ENCODE assay signal across 20 cellular contexts in genomic region chr18:74861154-74861553, GRCh38.
A peak's percentile ranks its signal among the peaks of the same experiment; 100 is the strongest.
DNase-seq lines count a peak whose midpoint lies in the region; ATAC-seq, FAIRE-seq and TF ChIP-seq lines count a peak whose summit lies in the region.
"Had no signal": no experiment of that assay in that cellular context is flagged by ENCODE, and none has a peak within 500 bp of the region (broad histone marks: within the 10 kb centered on the region; RNA-seq: fewer than 3 reads in every experiment).

No MANE protein-coding gene starts in this region.

- dilution Hi-C loops in endothelial cell of umbilical vein (cut with MboI; ENCODE audit: extremely low pct_ligation_motif_present, low sequenced_read_pairs), result no loop called here

- no peak overlapping the region for H2BK15ac ChIP-seq in mesenchymal stem cell (ENCODE audit: low read depth, poor library complexity, severe bottlenecking)

- no peaks in the 10 kb centered on the region for H3K9me1 ChIP-seq in endothelial cell of umbilical vein (replicated peaks; ENCODE audit: control insufficient read depth, extremely low read depth, insufficient read depth, low read length)

- H2AK5ac ChIP-seq in mesenchymal stem cell (ENCODE audit: low read length, severe bottlenecking), result no peak overlapping the region

- no peak overlapping the region for H3K18ac ChIP-seq in mesenchymal stem cell (ENCODE audit: low read depth in 1 of 2, low read length in 2 of 2)

- DNase-seq in AG08396 (ENCODE audit: low spot score) (peak; percentile 18), NCI-H226 (peak; percentile 32), endothelial cell of umbilical vein (ENCODE audit: low read depth, low spot score) (peak; percentile 6), mesenchymal stem cell (peak; percentile 68), foreskin fibroblast (no peak), NOMO-1 treated with DMSO at 0.1 percent for 48 hours (lab: John Stamatoyannopoulos, UW; ENCODE audit: unreplicated experiment) (no peak), UCSD-AML1 (lab: John Stamatoyannopoulos, UW; ENCODE audit: unreplicated experiment) (no peak)
- DNase-seq: ACHN; activated CD4-positive, alpha-beta T cell treated with anti-CD3 and anti-CD28 coated beads for 4 hours; activated naive CD4-positive, alpha-beta T cell; body of pancreas; dorsolateral prefrontal cortex; HCEC 1CT; NCI-H146; retina; SJCRH30; stimulated activated CD4-positive, alpha-beta T cell treated with anti-CD3 and anti-CD28 coated beads, Interleukin-2, amount 100 ng/mL, for 24 hours had no signal

- no peak overlapping the region for H2BK5ac ChIP-seq in mesenchymal stem cell (ENCODE audit: low read depth, low read length, poor library complexity, severe bottlenecking)

- no peak for ATAC-seq in GM21825 (IDR thresholded peaks at IDR 0.05; ENCODE audit: unreplicated experiment)
- ATAC-seq: body of pancreas had no signal

- no peak overlapping the region for H3K9ac ChIP-seq in endothelial cell of umbilical vein (replicated peaks; ENCODE audit: extremely low read depth, insufficient read depth, low read length)
- no peak overlapping the region for H3K9ac ChIP-seq in mesenchymal stem cell (ENCODE audit: low read length)

- no peaks in the 10 kb centered on the region for H3K27me3 ChIP-seq in endothelial cell of umbilical vein (ENCODE audit: control insufficient read depth in 2 of 2, insufficient read depth in 2 of 2, low read length in 2 of 2)
- H3K27me3 ChIP-seq in mesenchymal stem cell (ENCODE audit: control insufficient read depth in 1 of 2, insufficient read depth in 1 of 2, low read length in 2 of 2), result no peaks in the 10 kb centered on the region
- H3K27me3 ChIP-seq: body of pancreas, dorsolateral prefrontal cortex, SJCRH30, vagina had no signal

- no peaks in the 10 kb centered on the region for H3K4me1 ChIP-seq in endothelial cell of umbilical vein (ENCODE audit: control insufficient read depth, extremely low read depth, insufficient read depth, low read length)
- H3K4me1 ChIP-seq in mesenchymal stem cell (ENCODE audit: control insufficient read depth, insufficient read depth, low read depth, low read length), result no peaks in the 10 kb centered on the region
- H3K4me1 ChIP-seq: body of pancreas, SJCRH30, vagina had no signal

- H3K23ac ChIP-seq in mesenchymal stem cell (ENCODE audit: low read length in 2 of 2), result no peak overlapping the region

- H2AFZ ChIP-seq in endothelial cell of umbilical vein (ENCODE audit: low read depth, low read length) (no peak overlapping the region), mesenchymal stem cell (ENCODE audit: low read depth, low read length) (no peak overlapping the region)

- H3K4me2 ChIP-seq in endothelial cell of umbilical vein (ENCODE audit: insufficient read depth, low read length) (no peak overlapping the region), mesenchymal stem cell (ENCODE audit: low read length, poor library complexity, severe bottlenecking) (no peak overlapping the region)

- no peak for FAIRE-seq in endothelial cell of umbilical vein (lab: Jason Lieb, UNC)
- FAIRE-seq: keratinocyte had no signal

- H4K8ac ChIP-seq in mesenchymal stem cell (ENCODE audit: low read length), result no peak overlapping the region

- POLR2A ChIA-PET in endothelial cell of umbilical vein (lab: Charles Lee), result no interaction called here

- intact Hi-C loops in endothelial cell of umbilical vein (cut with micrococcal nuclease), result loop anchor here (10.0 kb wide), 1 partner anchor 206 kb away; no protein-coding TSS in a partner anchor

- no peaks in the 10 kb centered on the region for H3K79me2 ChIP-seq in endothelial cell of umbilical vein (ENCODE audit: control insufficient read depth, insufficient read depth, low read length)

- H4K91ac ChIP-seq in mesenchymal stem cell (ENCODE audit: low read length), result no peak overlapping the region

- 36% methylated on average over 2 of the region's 4 CpGs for WGBS in mesenchymal stem cell

- no peak overlapping the region for H3K14ac ChIP-seq in mesenchymal stem cell (ENCODE audit: low read length in 2 of 2)

- no peak overlapping the region for H3K4me3 ChIP-seq in endothelial cell of umbilical vein (replicated peaks in 1 of 3; ENCODE audit: insufficient read depth in 1 of 3, low read depth in 1 of 3, low read length in 3 of 3)
- no peak overlapping the region for H3K4me3 ChIP-seq in mesenchymal stem cell (ENCODE audit: insufficient read depth in 1 of 2, low read depth in 1 of 2, low read length in 2 of 2)
- no peak overlapping the region for H3K4me3 ChIP-seq in foreskin fibroblast (ENCODE audit: low read depth in 1 of 2, low read length in 2 of 2)
- H3K4me3 ChIP-seq: body of pancreas, dorsolateral prefrontal cortex, SJCRH30, vagina had no signal

- no peaks in the 10 kb centered on the region for H4K20me1 ChIP-seq in endothelial cell of umbilical vein (replicated peaks; ENCODE audit: control insufficient read depth, extremely low read depth, insufficient read depth, low read length)

- peaks cover 2% of the 10 kb centered on the region for H3K79me1 ChIP-seq in mesenchymal stem cell (replicated peaks; ENCODE audit: low read length, poor library complexity, severe bottlenecking)

- TF ChIP-seq CTCF in endothelial cell of umbilical vein (IDR thresholded peaks at IDR 0.05; ENCODE audit: extremely low read depth in 1 of 2, insufficient read depth in 1 of 2, low read depth in 1 of 2, low read length in 2 of 2), result no peak
- TF ChIP-seq CTCF in foreskin fibroblast (IDR thresholded peaks at IDR 0.05; ENCODE audit: low read depth, low read length), result no peak

- no peak for TF ChIP-seq POLR2A in endothelial cell of umbilical vein (IDR thresholded peaks at IDR 0.05; ENCODE audit: low read depth, low read length)

- H3K4ac ChIP-seq in mesenchymal stem cell (ENCODE audit: low read depth in 1 of 2, low read length in 2 of 2), result no peak overlapping the region

- H2BK120ac ChIP-seq in mesenchymal stem cell (ENCODE audit: low read depth, low read length), result no peak overlapping the region

- CTCF ChIA-PET in endothelial cell of umbilical vein (lab: Charles Lee), result interaction anchor here (0.9 to 2.1 kb wide), 3 partner anchors 11 to 102 kb away, joined by 4 to 5 read pairs (median 5); no protein-coding TSS in a partner anchor

- BruUV-seq in endothelial cell of umbilical vein (replicated peaks; lab: Mats Ljungman, UMichigan), result no TSS peak

- H3K9me3 ChIP-seq in endothelial cell of umbilical vein (replicated peaks; ENCODE audit: control insufficient read depth, insufficient read depth, low read length) (no peaks in the 10 kb centered on the region), mesenchymal stem cell (ENCODE audit: control insufficient read depth, low read length) (no peaks in the 10 kb centered on the region)
- H3K9me3 ChIP-seq: body of pancreas, SJCRH30, vagina had no signal

- no peak overlapping the region for H3K27ac ChIP-seq in endothelial cell of umbilical vein (ENCODE audit: insufficient read depth, low read depth, low read length)
- H3K27ac ChIP-seq in mesenchymal stem cell (ENCODE audit: low read length, poor library complexity, severe bottlenecking), result no peak overlapping the region
- H3K27ac ChIP-seq: body of pancreas, dorsolateral prefrontal cortex, SJCRH30, vagina had no signal

- no peak overlapping the region for H2BK12ac ChIP-seq in mesenchymal stem cell (ENCODE audit: low read length in 2 of 2)

- no peaks in the 10 kb centered on the region for H3K36me3 ChIP-seq in endothelial cell of umbilical vein (ENCODE audit: control insufficient read depth in 2 of 2, extremely low read depth in 1 of 2, insufficient read depth in 2 of 2, low read length in 2 of 2)
- no peaks in the 10 kb centered on the region for H3K36me3 ChIP-seq in mesenchymal stem cell (ENCODE audit: control insufficient read depth in 1 of 2, insufficient read depth in 2 of 2, low read depth in 1 of 2, low read length in 2 of 2)
- H3K36me3 ChIP-seq: SJCRH30, vagina had no signal

TF ChIP-seq in endothelial cell of umbilical vein, 7 proteins besides CTCF, POLR2A, EP300 and RAD21:
- TF ChIP-seq FOS (IDR thresholded peaks at IDR 0.05; ENCODE audit: borderline replicate concordance, insufficient read depth, low read length), result no peak
- no peak for TF ChIP-seq EZH2 (IDR thresholded peaks at IDR 0.05; ENCODE audit: borderline replicate concordance, low read depth, low read length, severe bottlenecking)
- no peak for TF ChIP-seq MYC (IDR thresholded peaks at IDR 0.05; ENCODE audit: low read depth, low read length)
- TF ChIP-seq POLR2AphosphoS5 (IDR thresholded peaks at IDR 0.05; ENCODE audit: insufficient read depth, low read depth, low read length), result no peak
- no peak for TF ChIP-seq JUN (IDR thresholded peaks at IDR 0.05; ENCODE audit: borderline replicate concordance, insufficient read depth, insufficient read length, low read depth)
- TF ChIP-seq MAX (IDR thresholded peaks at IDR 0.05; ENCODE audit: insufficient read depth, insufficient read length), result no peak
- TF ChIP-seq GATA2 (IDR thresholded peaks at IDR 0.05; ENCODE audit: insufficient read depth, insufficient read length, low read depth, low read length), result no peak

Comparison
In these comparisons a context has a peak if more than half of its experiments do, and no peak if none do; other contexts are left out.
1. DNase-seq: peak in AG08396 (single experiment), NCI-H226 (single experiment), endothelial cell of umbilical vein (single experiment) and mesenchymal stem cell (single experiment); none in foreskin fibroblast (0 of 2), NOMO-1 treated with DMSO at 0.1 percent for 48 hours (single experiment) and UCSD-AML1 (single experiment).